9 cellular contexts compared by ENCODE assay signal in the genomic region with DNA sequence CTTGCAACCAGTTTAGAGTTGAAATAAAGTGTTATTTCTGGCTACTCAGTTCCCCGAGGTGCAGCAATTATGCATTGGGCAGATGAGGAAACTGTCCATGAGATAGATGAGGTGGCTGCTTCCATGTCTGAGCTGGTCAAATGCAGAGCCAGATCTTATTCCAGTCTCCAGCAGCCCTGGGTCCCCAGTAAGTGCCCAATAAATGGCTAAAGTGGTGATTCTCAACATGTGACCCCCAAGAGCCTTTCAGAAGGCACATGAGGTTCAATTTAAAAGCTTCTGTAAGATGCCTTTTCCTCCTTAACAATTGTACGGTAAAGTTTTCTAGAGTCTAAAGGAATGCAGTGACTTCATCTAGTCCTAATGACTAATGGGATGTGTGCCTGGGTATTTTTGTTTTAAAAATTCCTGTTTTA. TPM values are rescaled to one million over a fixed set of nuclear protein-coding genes. Genes with fewer than 3 reads are reported as not detected.
A peak's percentile ranks its signal among the peaks of the same experiment; 100 is the strongest.
DNase-seq lines count a peak whose midpoint lies in the region; ATAC-seq and TF ChIP-seq lines count a peak whose summit lies in the region.
"Had no signal": no experiment of that assay in that cellular context is flagged by ENCODE, and none has a peak within 500 bp of the region (broad histone marks: within the 10 kb centered on the region; RNA-seq: fewer than 3 reads in every experiment).

No MANE protein-coding gene starts in this region.

- DNase-seq in heart left ventricle, result no peak
- DNase-seq in Right ventricle myocardium superior, result no peak
- DNase-seq in NT2/D1 (ENCODE audit: low read depth, low spot score), result no peak
- peak; percentile 65 for DNase-seq in fibroblast of villous mesenchyme (ENCODE audit: low read depth)
- DNase-seq in upper lobe of left lung, result no peak
- no peak for DNase-seq in DMS153 (lab: John Stamatoyannopoulos, UW)
- no peak for DNase-seq in inferior parietal cortex (ENCODE audit: extremely low spot score)
- DNase-seq in activated CD4-positive, alpha-beta T cell treated with anti-CD3 and anti-CD28 coated beads, Interleukin-2, amount 50 U/mL, for 1 hour, result no peak

- TF ChIP-seq POLR2A in heart left ventricle (IDR thresholded peaks at IDR 0.05) (no peak), upper lobe of left lung (IDR thresholded peaks at IDR 0.05) (no peak)

- WGBS in heart left ventricle, 4 donors, result 60 to 74% (median 63%) methylated on average over 2 of the region's 2 CpGs
- 72 to 80% methylated on average over 2 of the region's 2 CpGs for WGBS in upper lobe of left lung, 2 donors

- H3K27ac ChIP-seq in heart left ventricle (peak overlapping the region in 11 of 12 donors; percentile 8 to 78 (median 60)), upper lobe of left lung (peak overlapping the region; percentile 20 to 53 (median 42))
- H3K27ac ChIP-seq: BLaER1 had no signal

- TF ChIP-seq EP300 in upper lobe of left lung (IDR thresholded peaks at IDR 0.05), result no peak

- H3K9ac ChIP-seq in NT2/D1 (ENCODE audit: insufficient read length, low read depth), result peak overlapping the region; percentile 2
- H3K9ac ChIP-seq: BLaER1 had no signal

- TF ChIP-seq CTCF in heart left ventricle (IDR thresholded peaks at IDR 0.05), result peak in 2 of 12 donors; percentile 13 to 35
- TF ChIP-seq CTCF in fibroblast of villous mesenchyme (IDR thresholded peaks at IDR 0.05; ENCODE audit: insufficient read depth, low read depth, low read length), result no peak
- peak in 1 of 6 experiments; percentile 5 for TF ChIP-seq CTCF in upper lobe of left lung (IDR thresholded peaks at IDR 0.05)

- H3K4me3 ChIP-seq in heart left ventricle, result peak overlapping the region in 1 of 12 donors; percentile 1
- H3K4me3 ChIP-seq in NT2/D1 (ENCODE audit: insufficient read length, low read depth), result no peak overlapping the region
- H3K4me3 ChIP-seq in fibroblast of villous mesenchyme (ENCODE audit: low read depth, low read length), result no peak overlapping the region
- H3K4me3 ChIP-seq in upper lobe of left lung, result no peak overlapping the region
- H3K4me3 ChIP-seq: BLaER1 had no signal

- H3K4me1 ChIP-seq in heart left ventricle (peaks cover 0 to 49% (median 25%) of the 10 kb centered on the region in 12 donors), NT2/D1 (ENCODE audit: insufficient read depth, insufficient read length) (no peaks in the 10 kb centered on the region), upper lobe of left lung (peaks cover 11 to 26% (median 19%) of the 10 kb centered on the region in 4 donors)

- intact Hi-C loops in heart left ventricle (cut with DNase I), result loop anchor here in 9 of 10 donors (1.0 to 10.0 kb wide), 8 partner anchors 64 to 771 kb away; a partner anchor contains a TSS
- intact Hi-C loops in Right ventricle myocardium superior (cut with DNase I), result loop anchor here (2.0 kb wide), 1 partner anchor 82 kb away; no protein-coding TSS in a partner anchor

- peak in 2 of 4 donors; percentile 2 to 14 for ATAC-seq in heart left ventricle
- ATAC-seq in Right ventricle myocardium superior (ENCODE audit: poor library complexity), result no peak
- ATAC-seq in upper lobe of left lung (ENCODE audit: low FRiP score in 2 of 2), result peak in 1 of 2 donors; percentile 23

- no peaks in the 10 kb centered on the region for H3K27me3 ChIP-seq in heart left ventricle
- H3K27me3 ChIP-seq in NT2/D1 (ENCODE audit: insufficient read depth, insufficient read length), result no peaks in the 10 kb centered on the region
- no peaks in the 10 kb centered on the region for H3K27me3 ChIP-seq in upper lobe of left lung
- H3K27me3 ChIP-seq: BLaER1 had no signal

- H3K9me3 ChIP-seq in heart left ventricle (no peaks in the 10 kb centered on the region), NT2/D1 (ENCODE audit: insufficient read depth, low read length) (no peaks in the 10 kb centered on the region), upper lobe of left lung (no peaks in the 10 kb centered on the region)
- H3K9me3 ChIP-seq: BLaER1 had no signal

- peaks cover 0 to 37% (median 16%) of the 10 kb centered on the region in 9 donors for H3K36me3 ChIP-seq in heart left ventricle
- peaks cover 18% of the 10 kb centered on the region for H3K36me3 ChIP-seq in NT2/D1 (ENCODE audit: insufficient read depth, insufficient read length, low read length)
- H3K36me3 ChIP-seq in upper lobe of left lung, result peaks cover 0 to 32% (median 13%) of the 10 kb centered on the region in 4 donors

RNA-seq across cellular contexts. Expression of a gene that starts 17.5 kb away (rescaled TPM):
- total RNA-seq in heart left ventricle (100 to 1,000 TPM in 1 of 9 donors, 10 to 100 TPM in 8; 52.1 to 149 (median 66.5) TPM), Right ventricle myocardium superior (61.7 TPM), fibroblast of villous mesenchyme (44.9 and 59.6 TPM in 2 replicates), upper lobe of left lung (10 to 100 TPM; 57.6 to 87.0 (median 66.9) TPM)
- 100 to 1,000 TPM in 1 of 2 donors, 10 to 100 TPM in 1; 92.0 to 102 TPM for polyA plus RNA-seq in heart left ventricle

RNA-seq across cellular contexts. Expression of a gene that starts 30.8 kb away (rescaled TPM):
- 100 to 1,000 TPM in 4 of 9 donors, 10 to 100 TPM in 5; 64.5 to 133 (median 98.1) TPM for total RNA-seq in heart left ventricle
- polyA plus RNA-seq in heart left ventricle, result 10 to 100 TPM; 12.7 to 29.0 TPM
- total RNA-seq in Right ventricle myocardium superior, result 105 TPM
- total RNA-seq in fibroblast of villous mesenchyme, result 146 and 244 TPM in 2 replicates
- total RNA-seq in upper lobe of left lung, result 100 to 1,000 TPM in 2 of 6 donors, 10 to 100 TPM in 4; 40.9 to 169 (median 81.6) TPM

RNA-seq across cellular contexts. Expression of a gene that starts 54.3 kb away (rescaled TPM):
- total RNA-seq in heart left ventricle, result 1,000 to 10,000 TPM in 1 of 9 donors, 100 to 1,000 TPM in 8; 355 to 1,522 (median 471) TPM
- 100 to 1,000 TPM; 119 to 747 TPM for polyA plus RNA-seq in heart left ventricle
- total RNA-seq in Right ventricle myocardium superior, result 435 TPM
- total RNA-seq in fibroblast of villous mesenchyme, result 1,969 and 2,230 TPM in 2 replicates
- total RNA-seq in upper lobe of left lung, result 1,000 to 10,000 TPM in 1 of 6 donors, 100 to 1,000 TPM in 5; 234 to 1,553 (median 581) TPM
